Comparison of ENCODE assay signal across 15 cellular contexts in genomic region chr1:25018878-25019277, GRCh38.
A peak's percentile ranks its signal among the peaks of the same experiment; 100 is the strongest.
DNase-seq lines count a peak whose midpoint lies in the region; ATAC-seq and TF ChIP-seq lines count a peak whose summit lies in the region.
"Had no signal": no experiment of that assay in that cellular context is flagged by ENCODE, and none has a peak within 500 bp of the region (broad histone marks: within the 10 kb centered on the region; RNA-seq: fewer than 3 reads in every experiment).

No MANE protein-coding gene starts in this region.

- H3F3A ChIP-seq in DOHH2 (ENCODE audit: control insufficient read depth, insufficient read depth), result peaks cover 25% of the 10 kb centered on the region

- H3K27ac ChIP-seq in CD4-positive, CD25-positive, alpha-beta regulatory T cell (ENCODE audit: insufficient read depth, low read length, poor library complexity, severe bottlenecking), result no peak overlapping the region
- H3K27ac ChIP-seq in DOHH2 (ENCODE audit: low read depth, low read length) (peak overlapping the region; percentile 99), coronary artery (no peak overlapping the region)
- H3K27ac ChIP-seq: SJSA1 had no signal

- peaks cover 0 to 1% (median 0%) of the 10 kb centered on the region in 7 donors for H3K9me3 Mint-ChIP-seq in CD4-positive, CD25-positive, alpha-beta regulatory T cell
- H3K9me3 Mint-ChIP-seq in WTC11 (no peaks in the 10 kb centered on the region), memory B cell (no peaks in the 10 kb centered on the region)

- no peak for ATAC-seq in CD4-positive, CD25-positive, alpha-beta regulatory T cell (ENCODE audit: low read depth in 2 of 2)
- ATAC-seq in WTC11 (no peak), memory B cell (ENCODE audit: low read depth) (no peak), sciatic nerve (no peak)

- no peak for TF ChIP-seq CTCF in DOHH2 (IDR thresholded peaks at IDR 0.05; ENCODE audit: low read depth, low read length, poor library complexity, severe bottlenecking)
- no peak for TF ChIP-seq CTCF in WTC11 (IDR thresholded peaks at IDR 0.05)
- TF ChIP-seq CTCF in coronary artery (IDR thresholded peaks at IDR 0.05), result no peak

- H3K27ac Mint-ChIP-seq in CD4-positive, CD25-positive, alpha-beta regulatory T cell, result peak overlapping the region; percentile 67 to 79 (median 72)
- H3K27ac Mint-ChIP-seq in WTC11, result 0 out of 2 replicates have a peak overlapping the region, but pooled peaks have one; percentile 50
- peak overlapping the region; percentile 97 for H3K27ac Mint-ChIP-seq in memory B cell

- H3K4me3 Mint-ChIP-seq in CD4-positive, CD25-positive, alpha-beta regulatory T cell, result no peak overlapping the region
- no peak overlapping the region for H3K4me3 Mint-ChIP-seq in WTC11
- peak overlapping the region; percentile 76 for H3K4me3 Mint-ChIP-seq in memory B cell

- H3K4me3 ChIP-seq in CD4-positive, CD25-positive, alpha-beta regulatory T cell (ENCODE audit: low read depth, low read length), result no peak overlapping the region
- H3K4me3 ChIP-seq in DOHH2 (ENCODE audit: low read length), result peak overlapping the region; percentile 58
- H3K4me3 ChIP-seq in coronary artery, result no peak overlapping the region
- H3K4me3 ChIP-seq: MG63, SJSA1, spleen had no signal

- H3K4me2 ChIP-seq in DOHH2 (ENCODE audit: low read length), result peak overlapping the region; percentile 96

- POLR2A ChIA-PET in WTC11 (lab: Charles Lee), result no interaction called here

- intact Hi-C loops in sciatic nerve (cut with DNase I), result no loop called here

- H3K79me2 ChIP-seq in DOHH2 (ENCODE audit: control insufficient read depth, low read length), result no peaks in the 10 kb centered on the region

- H3K27me3 ChIP-seq in CD4-positive, CD25-positive, alpha-beta regulatory T cell (ENCODE audit: control insufficient read depth, insufficient read depth, low read length), result no peaks in the 10 kb centered on the region
- H3K27me3 ChIP-seq in DOHH2 (ENCODE audit: control insufficient read depth, low read length), result no peaks in the 10 kb centered on the region
- H3K27me3 ChIP-seq: MG63, SJSA1 had no signal

- no peaks in the 10 kb centered on the region for H3K36me3 Mint-ChIP-seq in CD4-positive, CD25-positive, alpha-beta regulatory T cell
- H3K36me3 Mint-ChIP-seq in WTC11 (no peaks in the 10 kb centered on the region), memory B cell (no peaks in the 10 kb centered on the region)

- no peaks in the 10 kb centered on the region for H3K27me3 Mint-ChIP-seq in CD4-positive, CD25-positive, alpha-beta regulatory T cell
- H3K27me3 Mint-ChIP-seq in WTC11 (ENCODE audit: low read depth), result no peaks in the 10 kb centered on the region
- H3K27me3 Mint-ChIP-seq in memory B cell, result no peaks in the 10 kb centered on the region

- H3K4me1 ChIP-seq in CD4-positive, CD25-positive, alpha-beta regulatory T cell (ENCODE audit: control insufficient read depth, insufficient read depth, low read length, poor library complexity, severe bottlenecking), result peaks cover 29% of the 10 kb centered on the region
- peaks cover 65% of the 10 kb centered on the region for H3K4me1 ChIP-seq in DOHH2 (ENCODE audit: control insufficient read depth, low read length)

- H3K4me1 Mint-ChIP-seq in CD4-positive, CD25-positive, alpha-beta regulatory T cell, result peaks cover 0 to 59% (median 20%) of the 10 kb centered on the region in 4 donors
- H3K4me1 Mint-ChIP-seq in WTC11, result peaks cover 20% of the 10 kb centered on the region
- peaks cover 39% of the 10 kb centered on the region for H3K4me1 Mint-ChIP-seq in memory B cell

- H3K9me3 ChIP-seq in CD4-positive, CD25-positive, alpha-beta regulatory T cell (ENCODE audit: control insufficient read depth in 2 of 2, low read length in 2 of 2), result no peaks in the 10 kb centered on the region
- H3K9me3 ChIP-seq in DOHH2 (ENCODE audit: control insufficient read depth, insufficient read depth, low read length), result no peaks in the 10 kb centered on the region
- H3K9me3 ChIP-seq: MG63, SJSA1, spleen had no signal

- H4K20me1 ChIP-seq in DOHH2 (ENCODE audit: control insufficient read depth, insufficient read depth, low read depth, low read length), result no peaks in the 10 kb centered on the region

- no peaks in the 10 kb centered on the region for H3K9me2 ChIP-seq in DOHH2 (replicated peaks; ENCODE audit: control insufficient read depth, low read length)

- H3K36me3 ChIP-seq in CD4-positive, CD25-positive, alpha-beta regulatory T cell (ENCODE audit: control insufficient read depth, insufficient read depth, low read length), result no peaks in the 10 kb centered on the region
- H3K36me3 ChIP-seq in DOHH2 (ENCODE audit: control insufficient read depth, low read length), result no peaks in the 10 kb centered on the region
- H3K36me3 ChIP-seq: MG63, SJSA1, spleen had no signal

- DNase-seq in CD4-positive, CD25-positive, alpha-beta regulatory T cell, result no peak
- no peak for DNase-seq in WTC11 (ENCODE audit: low spot score)
- no peak for DNase-seq in memory B cell (ENCODE audit: low spot score in 2 of 2)
- DNase-seq in dedifferentiated amniotic fluid mesenchymal stem cell (ENCODE audit: extremely low spot score), result no peak
- no peak for DNase-seq in sciatic nerve (ENCODE audit: low spot score)
- DNase-seq in coronary artery (ENCODE audit: low spot score), result no peak
- DNase-seq in NCI-H82 treated with DMSO at 0.1 percent for 48 hours (lab: John Stamatoyannopoulos, UW; ENCODE audit: unreplicated experiment), result no peak
- DNase-seq: amniotic stem cell, MG63, NCI-H187 treated with DMSO at 0.1 percent for 48 hours, NCI-H510A, OCI-M1, spleen had no signal

- CTCF ChIA-PET in WTC11 (lab: Charles Lee), result no interaction called here

TF ChIP-seq in WTC11, 78 proteins besides CTCF, POLR2A, EP300 and RAD21 (continues in another document):
- TF ChIP-seq, protein P1, sequence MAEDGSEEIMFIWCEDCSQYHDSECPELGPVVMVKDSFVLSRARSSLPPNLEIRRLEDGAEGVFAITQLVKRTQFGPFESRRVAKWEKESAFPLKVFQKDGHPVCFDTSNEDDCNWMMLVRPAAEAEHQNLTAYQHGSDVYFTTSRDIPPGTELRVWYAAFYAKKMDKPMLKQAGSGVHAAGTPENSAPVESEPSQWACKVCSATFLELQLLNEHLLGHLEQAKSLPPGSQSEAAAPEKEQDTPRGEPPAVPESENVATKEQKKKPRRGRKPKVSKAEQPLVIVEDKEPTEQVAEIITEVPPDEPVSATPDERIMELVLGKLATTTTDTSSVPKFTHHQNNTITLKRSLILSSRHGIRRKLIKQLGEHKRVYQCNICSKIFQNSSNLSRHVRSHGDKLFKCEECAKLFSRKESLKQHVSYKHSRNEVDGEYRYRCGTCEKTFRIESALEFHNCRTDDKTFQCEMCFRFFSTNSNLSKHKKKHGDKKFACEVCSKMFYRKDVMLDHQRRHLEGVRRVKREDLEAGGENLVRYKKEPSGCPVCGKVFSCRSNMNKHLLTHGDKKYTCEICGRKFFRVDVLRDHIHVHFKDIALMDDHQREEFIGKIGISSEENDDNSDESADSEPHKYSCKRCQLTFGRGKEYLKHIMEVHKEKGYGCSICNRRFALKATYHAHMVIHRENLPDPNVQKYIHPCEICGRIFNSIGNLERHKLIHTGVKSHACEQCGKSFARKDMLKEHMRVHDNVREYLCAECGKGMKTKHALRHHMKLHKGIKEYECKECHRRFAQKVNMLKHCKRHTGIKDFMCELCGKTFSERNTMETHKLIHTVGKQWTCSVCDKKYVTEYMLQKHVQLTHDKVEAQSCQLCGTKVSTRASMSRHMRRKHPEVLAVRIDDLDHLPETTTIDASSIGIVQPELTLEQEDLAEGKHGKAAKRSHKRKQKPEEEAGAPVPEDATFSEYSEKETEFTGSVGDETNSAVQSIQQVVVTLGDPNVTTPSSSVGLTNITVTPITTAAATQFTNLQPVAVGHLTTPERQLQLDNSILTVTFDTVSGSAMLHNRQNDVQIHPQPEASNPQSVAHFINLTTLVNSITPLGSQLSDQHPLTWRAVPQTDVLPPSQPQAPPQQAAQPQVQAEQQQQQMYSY (CRISPR knock-in tag; IDR thresholded peaks at IDR 0.05), result no peak
- no peak for TF ChIP-seq RELA (CRISPR knock-in tag; IDR thresholded peaks at IDR 0.05; ENCODE audit: borderline replicate concordance)
- no peak for TF ChIP-seq GTF2I (CRISPR knock-in tag; conservative IDR thresholded peaks at IDR 0.05)
- TF ChIP-seq ZNF423 (CRISPR knock-in tag; IDR thresholded peaks at IDR 0.05), result no peak
- TF ChIP-seq ZNF219 (CRISPR knock-in tag; IDR thresholded peaks at IDR 0.05; ENCODE audit: borderline replicate concordance), result no peak
- no peak for TF ChIP-seq ZMAT4 (CRISPR knock-in tag; IDR thresholded peaks at IDR 0.05)
- TF ChIP-seq ESRRA (CRISPR knock-in tag; IDR thresholded peaks at IDR 0.05; ENCODE audit: borderline replicate concordance), result no peak
- TF ChIP-seq OVOL2 (CRISPR knock-in tag; IDR thresholded peaks at IDR 0.05; ENCODE audit: borderline replicate concordance), result no peak
- no peak for TF ChIP-seq SMAD3 (CRISPR knock-in tag; IDR thresholded peaks at IDR 0.05; ENCODE audit: borderline replicate concordance)
